In the genomic region with DNA sequence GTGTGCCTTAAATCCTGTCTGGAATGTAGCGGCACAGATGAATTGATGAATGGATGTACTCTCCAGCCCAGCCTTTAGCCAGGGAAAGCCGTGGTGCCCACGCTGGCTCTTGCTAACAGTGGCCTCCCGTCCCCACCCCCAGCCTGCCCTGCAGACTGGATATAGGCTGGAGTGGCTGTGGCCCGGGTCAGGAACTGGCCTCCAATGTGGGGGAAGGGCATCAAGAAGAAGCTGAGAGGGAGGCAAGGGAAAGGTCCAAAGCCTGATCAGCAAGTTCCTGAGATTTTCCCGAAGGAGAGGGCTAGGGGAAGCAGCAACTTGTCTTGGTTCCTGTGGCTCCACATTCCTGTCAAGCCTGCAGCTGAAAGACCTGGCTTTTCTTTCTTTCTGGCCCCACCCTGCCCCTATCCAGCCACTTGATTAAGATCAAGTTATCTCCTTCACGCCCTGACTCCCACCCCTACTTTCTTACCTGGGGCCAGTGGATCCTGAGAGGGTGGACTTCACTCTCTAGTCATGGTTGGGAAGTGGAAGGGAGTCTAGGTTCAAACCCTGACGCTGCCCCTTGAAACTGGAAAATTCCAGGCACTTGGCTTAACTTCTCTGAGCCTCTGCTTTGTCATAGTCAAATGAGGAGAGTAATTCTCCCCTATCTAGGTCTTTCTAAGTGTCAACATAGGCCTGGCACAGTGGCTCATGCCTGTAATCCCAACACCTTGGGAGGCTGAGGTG, we compare ENCODE assay signal across 1 cellular context.
A peak's percentile ranks its signal among the peaks of the same experiment; 100 is the strongest.
TF ChIP-seq lines count a peak whose summit lies in the region.

No MANE protein-coding gene starts in this region.

TF ChIP-seq in H1, 55 proteins besides CTCF, POLR2A, EP300 and RAD21:
- TF ChIP-seq SRF (IDR thresholded peaks at IDR 0.05; ENCODE audit: low read depth, low read length), result no peak
- TF ChIP-seq POLR2AphosphoS5 (IDR thresholded peaks at IDR 0.05; ENCODE audit: low read depth, low read length), result 0 out of 2 replicates have a peak, but pooled peaks have one; percentile 25
- TF ChIP-seq SUZ12 (IDR thresholded peaks at IDR 0.05; ENCODE audit: low read length), result no peak
- TF ChIP-seq, protein P1, sequence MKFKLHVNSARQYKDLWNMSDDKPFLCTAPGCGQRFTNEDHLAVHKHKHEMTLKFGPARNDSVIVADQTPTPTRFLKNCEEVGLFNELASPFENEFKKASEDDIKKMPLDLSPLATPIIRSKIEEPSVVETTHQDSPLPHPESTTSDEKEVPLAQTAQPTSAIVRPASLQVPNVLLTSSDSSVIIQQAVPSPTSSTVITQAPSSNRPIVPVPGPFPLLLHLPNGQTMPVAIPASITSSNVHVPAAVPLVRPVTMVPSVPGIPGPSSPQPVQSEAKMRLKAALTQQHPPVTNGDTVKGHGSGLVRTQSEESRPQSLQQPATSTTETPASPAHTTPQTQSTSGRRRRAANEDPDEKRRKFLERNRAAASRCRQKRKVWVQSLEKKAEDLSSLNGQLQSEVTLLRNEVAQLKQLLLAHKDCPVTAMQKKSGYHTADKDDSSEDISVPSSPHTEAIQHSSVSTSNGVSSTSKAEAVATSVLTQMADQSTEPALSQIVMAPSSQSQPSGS (IDR thresholded peaks at IDR 0.05; ENCODE audit: low read length), result no peak
- no peak for TF ChIP-seq KDM1A (IDR thresholded peaks at IDR 0.05; ENCODE audit: borderline replicate concordance, low read length)
- no peak for TF ChIP-seq EZH2 (IDR thresholded peaks at IDR 0.05; ENCODE audit: low read depth, low read length, severe bottlenecking)
- TF ChIP-seq, protein P2, sequence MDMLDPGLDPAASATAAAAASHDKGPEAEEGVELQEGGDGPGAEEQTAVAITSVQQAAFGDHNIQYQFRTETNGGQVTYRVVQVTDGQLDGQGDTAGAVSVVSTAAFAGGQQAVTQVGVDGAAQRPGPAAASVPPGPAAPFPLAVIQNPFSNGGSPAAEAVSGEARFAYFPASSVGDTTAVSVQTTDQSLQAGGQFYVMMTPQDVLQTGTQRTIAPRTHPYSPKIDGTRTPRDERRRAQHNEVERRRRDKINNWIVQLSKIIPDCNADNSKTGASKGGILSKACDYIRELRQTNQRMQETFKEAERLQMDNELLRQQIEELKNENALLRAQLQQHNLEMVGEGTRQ (IDR thresholded peaks at IDR 0.05; ENCODE audit: low read length), result no peak
- TF ChIP-seq YY1 (IDR thresholded peaks at IDR 0.05; ENCODE audit: low read depth, low read length), result no peak
- no peak for TF ChIP-seq TAF7 (optimal IDR thresholded peaks at IDR 0.05; ENCODE audit: borderline replicate concordance, low read depth, low read length)
- TF ChIP-seq, protein P3, sequence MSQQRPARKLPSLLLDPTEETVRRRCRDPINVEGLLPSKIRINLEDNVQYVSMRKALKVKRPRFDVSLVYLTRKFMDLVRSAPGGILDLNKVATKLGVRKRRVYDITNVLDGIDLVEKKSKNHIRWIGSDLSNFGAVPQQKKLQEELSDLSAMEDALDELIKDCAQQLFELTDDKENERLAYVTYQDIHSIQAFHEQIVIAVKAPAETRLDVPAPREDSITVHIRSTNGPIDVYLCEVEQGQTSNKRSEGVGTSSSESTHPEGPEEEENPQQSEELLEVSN (IDR thresholded peaks at IDR 0.05), result no peak
- TF ChIP-seq PHF8 (conservative IDR thresholded peaks at IDR 0.05; ENCODE audit: low read depth, low read length), result no peak
- TF ChIP-seq GTF2F1 (IDR thresholded peaks at IDR 0.05; ENCODE audit: borderline replicate concordance, low read depth, low read length), result no peak
- TF ChIP-seq CEBPB (IDR thresholded peaks at IDR 0.05; ENCODE audit: low read depth, low read length), result no peak
- no peak for TF ChIP-seq SP4 (IDR thresholded peaks at IDR 0.05; ENCODE audit: low read length)
- TF ChIP-seq CHD2 (IDR thresholded peaks at IDR 0.05; ENCODE audit: low read length), result peak; percentile 28; the same call in 1 of the 2 replicates
- no peak for TF ChIP-seq SAP30 (IDR thresholded peaks at IDR 0.05; ENCODE audit: insufficient read depth, insufficient replicate concordance, low read length)
- no peak for TF ChIP-seq CREB1 (IDR thresholded peaks at IDR 0.05)
- no peak for TF ChIP-seq KDM4A (IDR thresholded peaks at IDR 0.05; ENCODE audit: low read depth, low read length, severe bottlenecking)
- TF ChIP-seq, protein P4, sequence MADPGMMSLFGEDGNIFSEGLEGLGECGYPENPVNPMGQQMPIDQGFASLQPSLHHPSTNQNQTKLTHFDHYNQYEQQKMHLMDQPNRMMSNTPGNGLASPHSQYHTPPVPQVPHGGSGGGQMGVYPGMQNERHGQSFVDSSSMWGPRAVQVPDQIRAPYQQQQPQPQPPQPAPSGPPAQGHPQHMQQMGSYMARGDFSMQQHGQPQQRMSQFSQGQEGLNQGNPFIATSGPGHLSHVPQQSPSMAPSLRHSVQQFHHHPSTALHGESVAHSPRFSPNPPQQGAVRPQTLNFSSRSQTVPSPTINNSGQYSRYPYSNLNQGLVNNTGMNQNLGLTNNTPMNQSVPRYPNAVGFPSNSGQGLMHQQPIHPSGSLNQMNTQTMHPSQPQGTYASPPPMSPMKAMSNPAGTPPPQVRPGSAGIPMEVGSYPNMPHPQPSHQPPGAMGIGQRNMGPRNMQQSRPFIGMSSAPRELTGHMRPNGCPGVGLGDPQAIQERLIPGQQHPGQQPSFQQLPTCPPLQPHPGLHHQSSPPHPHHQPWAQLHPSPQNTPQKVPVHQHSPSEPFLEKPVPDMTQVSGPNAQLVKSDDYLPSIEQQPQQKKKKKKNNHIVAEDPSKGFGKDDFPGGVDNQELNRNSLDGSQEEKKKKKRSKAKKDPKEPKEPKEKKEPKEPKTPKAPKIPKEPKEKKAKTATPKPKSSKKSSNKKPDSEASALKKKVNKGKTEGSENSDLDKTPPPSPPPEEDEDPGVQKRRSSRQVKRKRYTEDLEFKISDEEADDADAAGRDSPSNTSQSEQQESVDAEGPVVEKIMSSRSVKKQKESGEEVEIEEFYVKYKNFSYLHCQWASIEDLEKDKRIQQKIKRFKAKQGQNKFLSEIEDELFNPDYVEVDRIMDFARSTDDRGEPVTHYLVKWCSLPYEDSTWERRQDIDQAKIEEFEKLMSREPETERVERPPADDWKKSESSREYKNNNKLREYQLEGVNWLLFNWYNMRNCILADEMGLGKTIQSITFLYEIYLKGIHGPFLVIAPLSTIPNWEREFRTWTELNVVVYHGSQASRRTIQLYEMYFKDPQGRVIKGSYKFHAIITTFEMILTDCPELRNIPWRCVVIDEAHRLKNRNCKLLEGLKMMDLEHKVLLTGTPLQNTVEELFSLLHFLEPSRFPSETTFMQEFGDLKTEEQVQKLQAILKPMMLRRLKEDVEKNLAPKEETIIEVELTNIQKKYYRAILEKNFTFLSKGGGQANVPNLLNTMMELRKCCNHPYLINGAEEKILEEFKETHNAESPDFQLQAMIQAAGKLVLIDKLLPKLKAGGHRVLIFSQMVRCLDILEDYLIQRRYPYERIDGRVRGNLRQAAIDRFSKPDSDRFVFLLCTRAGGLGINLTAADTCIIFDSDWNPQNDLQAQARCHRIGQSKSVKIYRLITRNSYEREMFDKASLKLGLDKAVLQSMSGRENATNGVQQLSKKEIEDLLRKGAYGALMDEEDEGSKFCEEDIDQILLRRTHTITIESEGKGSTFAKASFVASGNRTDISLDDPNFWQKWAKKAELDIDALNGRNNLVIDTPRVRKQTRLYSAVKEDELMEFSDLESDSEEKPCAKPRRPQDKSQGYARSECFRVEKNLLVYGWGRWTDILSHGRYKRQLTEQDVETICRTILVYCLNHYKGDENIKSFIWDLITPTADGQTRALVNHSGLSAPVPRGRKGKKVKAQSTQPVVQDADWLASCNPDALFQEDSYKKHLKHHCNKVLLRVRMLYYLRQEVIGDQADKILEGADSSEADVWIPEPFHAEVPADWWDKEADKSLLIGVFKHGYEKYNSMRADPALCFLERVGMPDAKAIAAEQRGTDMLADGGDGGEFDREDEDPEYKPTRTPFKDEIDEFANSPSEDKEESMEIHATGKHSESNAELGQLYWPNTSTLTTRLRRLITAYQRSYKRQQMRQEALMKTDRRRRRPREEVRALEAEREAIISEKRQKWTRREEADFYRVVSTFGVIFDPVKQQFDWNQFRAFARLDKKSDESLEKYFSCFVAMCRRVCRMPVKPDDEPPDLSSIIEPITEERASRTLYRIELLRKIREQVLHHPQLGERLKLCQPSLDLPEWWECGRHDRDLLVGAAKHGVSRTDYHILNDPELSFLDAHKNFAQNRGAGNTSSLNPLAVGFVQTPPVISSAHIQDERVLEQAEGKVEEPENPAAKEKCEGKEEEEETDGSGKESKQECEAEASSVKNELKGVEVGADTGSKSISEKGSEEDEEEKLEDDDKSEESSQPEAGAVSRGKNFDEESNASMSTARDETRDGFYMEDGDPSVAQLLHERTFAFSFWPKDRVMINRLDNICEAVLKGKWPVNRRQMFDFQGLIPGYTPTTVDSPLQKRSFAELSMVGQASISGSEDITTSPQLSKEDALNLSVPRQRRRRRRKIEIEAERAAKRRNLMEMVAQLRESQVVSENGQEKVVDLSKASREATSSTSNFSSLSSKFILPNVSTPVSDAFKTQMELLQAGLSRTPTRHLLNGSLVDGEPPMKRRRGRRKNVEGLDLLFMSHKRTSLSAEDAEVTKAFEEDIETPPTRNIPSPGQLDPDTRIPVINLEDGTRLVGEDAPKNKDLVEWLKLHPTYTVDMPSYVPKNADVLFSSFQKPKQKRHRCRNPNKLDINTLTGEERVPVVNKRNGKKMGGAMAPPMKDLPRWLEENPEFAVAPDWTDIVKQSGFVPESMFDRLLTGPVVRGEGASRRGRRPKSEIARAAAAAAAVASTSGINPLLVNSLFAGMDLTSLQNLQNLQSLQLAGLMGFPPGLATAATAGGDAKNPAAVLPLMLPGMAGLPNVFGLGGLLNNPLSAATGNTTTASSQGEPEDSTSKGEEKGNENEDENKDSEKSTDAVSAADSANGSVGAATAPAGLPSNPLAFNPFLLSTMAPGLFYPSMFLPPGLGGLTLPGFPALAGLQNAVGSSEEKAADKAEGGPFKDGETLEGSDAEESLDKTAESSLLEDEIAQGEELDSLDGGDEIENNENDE (IDR thresholded peaks at IDR 0.05; ENCODE audit: insufficient replicate concordance, low read length), result no peak
- no peak for TF ChIP-seq BCL11A (IDR thresholded peaks at IDR 0.05; ENCODE audit: low read depth in 2 of 2, low read length in 2 of 2)
- TF ChIP-seq TAF1 (IDR thresholded peaks at IDR 0.05; ENCODE audit: low read depth, low read length), result no peak
- TF ChIP-seq CHD1 (IDR thresholded peaks at IDR 0.05; ENCODE audit: low read depth, low read length), result no peak
- TF ChIP-seq BRCA1 (IDR thresholded peaks at IDR 0.05; ENCODE audit: low read depth, low read length), result no peak
- no peak for TF ChIP-seq MAFK (IDR thresholded peaks at IDR 0.05; ENCODE audit: low read depth, low read length)
- no peak for TF ChIP-seq NRF1 (IDR thresholded peaks at IDR 0.05; ENCODE audit: low read depth, low read length)
- TF ChIP-seq EGR1 (IDR thresholded peaks at IDR 0.05; ENCODE audit: borderline replicate concordance, low read depth, low read length), result peak; percentile 10; the same call in 1 of the 2 replicates
- TF ChIP-seq SIN3A (conservative IDR thresholded peaks at IDR 0.05 in 1 of 2, IDR thresholded peaks at IDR 0.05 in 1 of 2; ENCODE audit: low read depth in 1 of 2, low read length in 2 of 2), result 0 out of 4 replicates have a peak, but pooled peaks of 1 of the 2 experiments have one; percentile 27
- no peak for TF ChIP-seq GABPA (IDR thresholded peaks at IDR 0.05; ENCODE audit: borderline replicate concordance, insufficient read depth, low read length)
- no peak for TF ChIP-seq RXRA (IDR thresholded peaks at IDR 0.05; ENCODE audit: insufficient read depth, low read depth, low read length)
- no peak for TF ChIP-seq TBP (IDR thresholded peaks at IDR 0.05; ENCODE audit: low read depth, low read length)
- peak; percentile 81 for TF ChIP-seq SP1 (IDR thresholded peaks at IDR 0.05; ENCODE audit: low read depth, low read length)
- no peak for TF ChIP-seq SIX5 (IDR thresholded peaks at IDR 0.05; ENCODE audit: low read depth, low read length)
- no peak for TF ChIP-seq SIRT6 (IDR thresholded peaks at IDR 0.05; ENCODE audit: low read length)
- TF ChIP-seq POU5F1 (IDR thresholded peaks at IDR 0.05; ENCODE audit: low read depth, low read length), result no peak
- TF ChIP-seq JUND (IDR thresholded peaks at IDR 0.05; ENCODE audit: low read length), result no peak
- TF ChIP-seq KDM5A (IDR thresholded peaks at IDR 0.05; ENCODE audit: low read length), result no peak
- TF ChIP-seq TEAD4 (IDR thresholded peaks at IDR 0.05; ENCODE audit: low read depth, low read length), result peak; percentile 41; the same call in 1 of the 2 replicates
- TF ChIP-seq JUN (IDR thresholded peaks at IDR 0.05; ENCODE audit: low read depth, low read length), result no peak
- TF ChIP-seq TCF12 (IDR thresholded peaks at IDR 0.05; ENCODE audit: low read depth, low read length), result no peak
- no peak for TF ChIP-seq RNF2 (IDR thresholded peaks at IDR 0.05; ENCODE audit: borderline replicate concordance, low read depth, low read length, missing control alignments, poor library complexity, severe bottlenecking)
- TF ChIP-seq RFX5 (IDR thresholded peaks at IDR 0.05; ENCODE audit: borderline replicate concordance, low read depth, low read length), result no peak
- no peak for TF ChIP-seq CTBP2 (IDR thresholded peaks at IDR 0.05; ENCODE audit: borderline replicate concordance, insufficient read depth, insufficient read length, low read length)
- TF ChIP-seq ASH2L (IDR thresholded peaks at IDR 0.05; ENCODE audit: low read length), result peak; percentile 75
- no peak for TF ChIP-seq CBX8 (IDR thresholded peaks at IDR 0.05; ENCODE audit: borderline replicate concordance, low read depth, low read length)
- TF ChIP-seq HDAC2 (IDR thresholded peaks at IDR 0.05; ENCODE audit: borderline replicate concordance in 1 of 2, low read depth in 2 of 2, low read length in 2 of 2), result no peak
- TF ChIP-seq, protein P5, sequence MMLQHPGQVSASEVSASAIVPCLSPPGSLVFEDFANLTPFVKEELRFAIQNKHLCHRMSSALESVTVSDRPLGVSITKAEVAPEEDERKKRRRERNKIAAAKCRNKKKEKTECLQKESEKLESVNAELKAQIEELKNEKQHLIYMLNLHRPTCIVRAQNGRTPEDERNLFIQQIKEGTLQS (IDR thresholded peaks at IDR 0.05; ENCODE audit: insufficient read depth, low read depth, low read length), result no peak
- no peak for TF ChIP-seq CBX5 (IDR thresholded peaks at IDR 0.05; ENCODE audit: low read depth, low read length)
- TF ChIP-seq RBBP5 (IDR thresholded peaks at IDR 0.05; ENCODE audit: borderline replicate concordance, low read depth, low read length), result no peak
